Comparison of ENCODE assay signal across 10 cellular contexts in genomic region chr1:110155878-110156522, GRCh38. TPM values are rescaled to one million over a fixed set of nuclear protein-coding genes. Genes with fewer than 3 reads are reported as not detected.
DNase-seq lines count a peak whose midpoint lies in the region; ATAC-seq, FAIRE-seq and TF ChIP-seq lines count a peak whose summit lies in the region.
"Had no signal": no experiment of that assay in that cellular context is flagged by ENCODE, and none has a peak within 500 bp of the region (broad histone marks: within the 10 kb centered on the region; RNA-seq: fewer than 3 reads in every experiment).

No MANE protein-coding gene starts in this region.

- H3K79me2 ChIP-seq in trophoblast cell (ENCODE audit: control insufficient read depth, insufficient read depth, low read length, poor library complexity) = no peaks in the 10 kb centered on the region

- peaks cover 42% of the 10 kb centered on the region for H3K27me3 Mint-ChIP-seq in activated CD4-positive, alpha-beta T cell treated with anti-CD3 and anti-CD28 coated beads, Interleukin-2, amount 10 ng/mL, durations not matched to agents 7 days and 5 days

- no peak overlapping the region for H2BK120ac ChIP-seq in trophoblast cell (ENCODE audit: insufficient read depth, low read length, poor library complexity)

- no peak overlapping the region for H3K23ac ChIP-seq in trophoblast cell (ENCODE audit: low read length)

- peak; percentile 52 for DNase-seq in A172 (ENCODE audit: low spot score)
- DNase-seq in HTR-8/SVneo (ENCODE audit: insufficient read length, low spot score) = peak; percentile 32
- peak; percentile 60 for DNase-seq in activated CD4-positive, alpha-beta T cell treated with anti-CD3 and anti-CD28 coated beads, Interleukin-2, amount 10 ng/mL, durations not matched to agents 7 days and 5 days
- peak; percentile 38 to 53 for DNase-seq in erythroblast (lab: John Stamatoyannopoulos, UW)
- DNase-seq in trophoblast cell = peak; percentile 58 to 80
- no peak for DNase-seq in D341Med (ENCODE audit: low spot score)
- DNase-seq in SKM-1 treated with dmso at 0.1 percent for 144 hours (lab: John Stamatoyannopoulos, UW; ENCODE audit: unreplicated experiment) = no peak

- ATAC-seq in HG02623 (IDR thresholded peaks at IDR 0.05; ENCODE audit: unreplicated experiment) = no peak

- POLR2A ChIA-PET in activated CD4-positive, alpha-beta T cell treated with anti-CD3 and anti-CD28 coated beads, Interleukin-2, amount 10 ng/mL, durations not matched to agents 7 days and 5 days (lab: Charles Lee) = no interaction called here

- peaks cover 0 to under 1% of the 10 kb centered on the region in 2 experiments for H3K4me1 ChIP-seq in trophoblast cell (ENCODE audit: control insufficient read depth in 1 of 2, insufficient read depth in 2 of 2, low read length in 2 of 2)

- H4K12ac ChIP-seq in trophoblast cell (ENCODE audit: low read depth, low read length) = no peak overlapping the region

- H3K36me3 ChIP-seq in trophoblast cell (ENCODE audit: control insufficient read depth in 1 of 2, insufficient read depth in 2 of 2, low read length in 2 of 2) = no peaks in the 10 kb centered on the region

- H3K18ac ChIP-seq in trophoblast cell (ENCODE audit: low read length) = no peak overlapping the region

- H3K36me3 Mint-ChIP-seq in activated CD4-positive, alpha-beta T cell treated with anti-CD3 and anti-CD28 coated beads, Interleukin-2, amount 10 ng/mL, durations not matched to agents 7 days and 5 days (ENCODE audit: low read depth) = no peaks in the 10 kb centered on the region

- H3K9me3 ChIP-seq in trophoblast cell (ENCODE audit: insufficient read depth, low read depth, low read length) = peaks cover 9% of the 10 kb centered on the region

- H3K4me3 ChIP-seq in trophoblast cell (ENCODE audit: low read depth, low read length) = no peak overlapping the region
- H3K4me3 ChIP-seq: skin epidermis had no signal

- no peak for FAIRE-seq in HTR-8/SVneo (lab: Jason Lieb, UNC)

- no peak overlapping the region for H3K27ac ChIP-seq in trophoblast cell (ENCODE audit: low read depth, low read length)
- H3K27ac ChIP-seq: skin epidermis, VCaP had no signal

- H2BK12ac ChIP-seq in trophoblast cell (ENCODE audit: low read length) = no peak overlapping the region

- H3K14ac ChIP-seq in trophoblast cell (ENCODE audit: low read length) = no peak overlapping the region

- no peaks in the 10 kb centered on the region for H3K79me1 ChIP-seq in trophoblast cell (ENCODE audit: low read length)

- WGBS in trophoblast cell (ENCODE audit: extremely low coverage, insufficient coverage, insufficient read length) = no CpG with 5 or more reads among the region's 7 CpGs

- H2BK5ac ChIP-seq in trophoblast cell (ENCODE audit: low read depth, low read length, poor library complexity) = no peak overlapping the region

- H2AFZ ChIP-seq in trophoblast cell (ENCODE audit: insufficient read depth, low read length, poor library complexity) = no peak overlapping the region

- H3K4ac ChIP-seq in trophoblast cell (ENCODE audit: low read depth, low read length) = no peak overlapping the region

- CTCF ChIA-PET in activated CD4-positive, alpha-beta T cell treated with anti-CD3 and anti-CD28 coated beads, Interleukin-2, amount 10 ng/mL, durations not matched to agents 7 days and 5 days (lab: Charles Lee) = no interaction called here

- H2AK5ac ChIP-seq in trophoblast cell (ENCODE audit: low read length) = no peak overlapping the region

- no peak overlapping the region for H4K8ac ChIP-seq in trophoblast cell (ENCODE audit: low read depth, low read length)

- H4K91ac ChIP-seq in trophoblast cell (ENCODE audit: low read depth, low read length) = no peak overlapping the region

- H3K4me2 ChIP-seq in trophoblast cell (ENCODE audit: low read length) = no peak overlapping the region

- no peaks in the 10 kb centered on the region for H3K9me3 Mint-ChIP-seq in activated CD4-positive, alpha-beta T cell treated with anti-CD3 and anti-CD28 coated beads, Interleukin-2, amount 10 ng/mL, durations not matched to agents 7 days and 5 days

- no peak for TF ChIP-seq POLR2A in erythroblast (IDR thresholded peaks at IDR 0.05; ENCODE audit: low read length)

- H3K27me3 ChIP-seq in trophoblast cell (ENCODE audit: insufficient read depth, low read length) = peaks cover 13% of the 10 kb centered on the region

- no peaks in the 10 kb centered on the region for H3K4me1 Mint-ChIP-seq in activated CD4-positive, alpha-beta T cell treated with anti-CD3 and anti-CD28 coated beads, Interleukin-2, amount 10 ng/mL, durations not matched to agents 7 days and 5 days

- H3K4me3 Mint-ChIP-seq in activated CD4-positive, alpha-beta T cell treated with anti-CD3 and anti-CD28 coated beads, Interleukin-2, amount 10 ng/mL, durations not matched to agents 7 days and 5 days = no peak overlapping the region

- H3K9ac ChIP-seq in trophoblast cell (ENCODE audit: low read length) = no peak overlapping the region

- no peak overlapping the region for H3K27ac Mint-ChIP-seq in activated CD4-positive, alpha-beta T cell treated with anti-CD3 and anti-CD28 coated beads, Interleukin-2, amount 10 ng/mL, durations not matched to agents 7 days and 5 days

RNA-seq across cellular contexts. Expression of gene SLC6A17, which starts 5.7 kb away (rescaled TPM):
- 0.33 and 0.34 TPM in 2 replicates for total RNA-seq in A172 (2014; rRNA removed; shearing (Covaris generic))
- not detected for total RNA-seq in activated CD4-positive, alpha-beta T cell treated with anti-CD3 and anti-CD28 coated beads, Interleukin-2, amount 10 ng/mL, durations not matched to agents 7 days and 5 days
- polyA plus RNA-seq in trophoblast cell (2013) = 0.04 and 0.07 TPM in 2 replicates

RNA-seq across cellular contexts. Expression of gene UBL4B, which starts 43.8 kb away (rescaled TPM):
- 0.83 TPM in 1 of 2 replicates, not detected in the other for total RNA-seq in A172 (2014; rRNA removed; shearing (Covaris generic))
- not detected for total RNA-seq in activated CD4-positive, alpha-beta T cell treated with anti-CD3 and anti-CD28 coated beads, Interleukin-2, amount 10 ng/mL, durations not matched to agents 7 days and 5 days
- polyA plus RNA-seq in trophoblast cell (2013) = not detected in 2 replicates

RNA-seq across cellular contexts. Expression of gene KCNC4, which starts 54.1 kb away (rescaled TPM):
- total RNA-seq in A172 (2014; rRNA removed; shearing (Covaris generic)) = 0.86 and 1.2 TPM in 2 replicates
- 1 to 10 TPM; 7.1 to 8.2 TPM for total RNA-seq in activated CD4-positive, alpha-beta T cell treated with anti-CD3 and anti-CD28 coated beads, Interleukin-2, amount 10 ng/mL, durations not matched to agents 7 days and 5 days
- 0.83 and 1.00 TPM in 2 replicates for polyA plus RNA-seq in trophoblast cell (2013)

Comparison
In these comparisons a context has a peak if more than half of its experiments do, and no peak if none do; other contexts are left out.
1. DNase-seq: peak in A172 (single experiment), HTR-8/SVneo (single experiment), activated CD4-positive, alpha-beta T cell treated with anti-CD3 and anti-CD28 coated beads, Interleukin-2, amount 10 ng/mL, durations not matched to agents 7 days and 5 days (single experiment), erythroblast (2 of 2) and trophoblast cell (2 of 2); none in D341Med (single experiment) and SKM-1 treated with dmso at 0.1 percent for 144 hours (single experiment).